Comparison of ENCODE assay signal across 8 cellular contexts in the genomic region with DNA sequence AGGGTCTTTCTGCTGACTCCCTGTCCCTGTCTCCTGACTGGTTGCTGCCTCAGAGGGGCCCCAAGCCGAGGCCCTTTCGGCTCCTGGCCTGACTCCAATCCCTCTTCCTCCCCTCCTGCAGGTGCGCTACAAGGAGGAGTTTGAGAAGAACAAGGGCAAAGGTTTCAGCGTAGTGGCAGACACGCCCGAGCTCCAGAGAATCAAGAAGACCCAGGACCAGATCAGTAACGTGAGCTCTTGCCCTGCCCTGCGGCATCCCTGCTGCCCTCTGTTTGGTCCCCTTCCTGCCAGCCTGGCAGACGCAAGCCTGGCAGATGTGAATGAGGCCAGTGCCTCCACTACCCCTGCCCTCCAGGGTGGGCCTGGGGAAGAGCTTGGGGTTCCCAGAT. TPM values are rescaled to one million over a fixed set of nuclear protein-coding genes. Genes with fewer than 3 reads are reported as not detected.
DNase-seq lines count a peak whose midpoint lies in the region; ATAC-seq, FAIRE-seq and TF ChIP-seq lines count a peak whose summit lies in the region.

No MANE protein-coding gene starts in this region.

- no peaks in the 10 kb centered on the region for H3K27me3 ChIP-seq in sigmoid colon

- TF ChIP-seq POLR2A in sigmoid colon (IDR thresholded peaks at IDR 0.05) (no peak), H54 (IDR thresholded peaks at IDR 0.05; ENCODE audit: low read depth, low read length) (no peak)

- POLR2A ChIA-PET in activated naive CD8-positive, alpha-beta T cell treated with anti-CD3 and anti-CD28 coated beads, Interleukin-2, amount 10 ng/mL, durations not matched to agents 7 days and 5 days (lab: Charles Lee) = interaction anchor here (0.6 to 3.7 kb wide), 16 partner anchors 11 to 269 kb away, joined by 3 to 60 read pairs (median 8); partner anchors contain the start of genes FBXO47, LASP1, LASP1NB and RPL23

- ATAC-seq in GM19351 (IDR thresholded peaks at IDR 0.05; ENCODE audit: unreplicated experiment) = peak; percentile 3
- peak; percentile 30 for ATAC-seq in HG03175 (IDR thresholded peaks at IDR 0.05; ENCODE audit: unreplicated experiment)
- peak; percentile 11 for ATAC-seq in activated naive CD8-positive, alpha-beta T cell treated with anti-CD3 and anti-CD28 coated beads, Interleukin-2, amount 10 ng/mL, durations not matched to agents 7 days and 5 days (ENCODE audit: low read depth)

- H3K27ac ChIP-seq in sigmoid colon = peak overlapping the region; percentile 65 to 69 (median 67)

- H3K27me3 Mint-ChIP-seq in activated naive CD8-positive, alpha-beta T cell treated with anti-CD3 and anti-CD28 coated beads, Interleukin-2, amount 10 ng/mL, durations not matched to agents 7 days and 5 days = no peaks in the 10 kb centered on the region

- H3K4me3 Mint-ChIP-seq in activated naive CD8-positive, alpha-beta T cell treated with anti-CD3 and anti-CD28 coated beads, Interleukin-2, amount 10 ng/mL, durations not matched to agents 7 days and 5 days = peak overlapping the region; percentile 68

- WGBS in sigmoid colon, 2 donors = 12 to 27% methylated on average over 9 of the region's 9 CpGs

- peak overlapping the region; percentile 91 for H3K27ac Mint-ChIP-seq in activated naive CD8-positive, alpha-beta T cell treated with anti-CD3 and anti-CD28 coated beads, Interleukin-2, amount 10 ng/mL, durations not matched to agents 7 days and 5 days

- peaks cover 33% of the 10 kb centered on the region for H3K36me3 Mint-ChIP-seq in activated naive CD8-positive, alpha-beta T cell treated with anti-CD3 and anti-CD28 coated beads, Interleukin-2, amount 10 ng/mL, durations not matched to agents 7 days and 5 days

- no peak for TF ChIP-seq CTCF in sigmoid colon (IDR thresholded peaks at IDR 0.05)

- no peaks in the 10 kb centered on the region for H3K9me3 Mint-ChIP-seq in activated naive CD8-positive, alpha-beta T cell treated with anti-CD3 and anti-CD28 coated beads, Interleukin-2, amount 10 ng/mL, durations not matched to agents 7 days and 5 days

- peak; percentile 63 for DNase-seq in activated naive CD8-positive, alpha-beta T cell treated with anti-CD3 and anti-CD28 coated beads, Interleukin-2, amount 10 ng/mL, durations not matched to agents 7 days and 5 days
- DNase-seq in sigmoid colon (no peak), NCI-H2081 (lab: John Stamatoyannopoulos, UW) (no peak), 8988T (no peak), hippocampal formation (lab: John Stamatoyannopoulos, UW) (no peak), H54 (ENCODE audit: insufficient read length, low spot score) (no peak)

- H3K4me1 ChIP-seq in sigmoid colon = peaks cover 0 to 75% (median 61%) of the 10 kb centered on the region in 4 donors

- H3K36me3 ChIP-seq in sigmoid colon = peaks cover 3 to 28% (median 15%) of the 10 kb centered on the region in 4 donors

- H3K4me3 ChIP-seq in sigmoid colon = no peak overlapping the region

- TF ChIP-seq EP300 in sigmoid colon (IDR thresholded peaks at IDR 0.05) = no peak

- no peaks in the 10 kb centered on the region for H3K9me3 ChIP-seq in sigmoid colon

- peaks cover 66% of the 10 kb centered on the region for H3K4me1 Mint-ChIP-seq in activated naive CD8-positive, alpha-beta T cell treated with anti-CD3 and anti-CD28 coated beads, Interleukin-2, amount 10 ng/mL, durations not matched to agents 7 days and 5 days

- intact Hi-C loops in sigmoid colon (cut with DNase I) = no loop called here

- FAIRE-seq in H54 (lab: Jason Lieb, UNC) = no peak

RNA-seq across cellular contexts. Expression of gene LASP1, which starts 28.4 kb away (rescaled TPM):
- total RNA-seq in activated naive CD8-positive, alpha-beta T cell treated with anti-CD3 and anti-CD28 coated beads, Interleukin-2, amount 10 ng/mL, durations not matched to agents 7 days and 5 days = 100 to 1,000 TPM; 227 to 236 TPM
- 10 to 100 TPM; 27.6 to 64.8 (median 42.2) TPM for total RNA-seq in sigmoid colon
- polyA plus RNA-seq in sigmoid colon = 100 to 1,000 TPM; 122 to 205 (median 182) TPM

RNA-seq across cellular contexts. Expression of gene RPL23, which starts 44.8 kb away (rescaled TPM):
- 1,000 to 10,000 TPM; 1,166 to 1,188 TPM for total RNA-seq in activated naive CD8-positive, alpha-beta T cell treated with anti-CD3 and anti-CD28 coated beads, Interleukin-2, amount 10 ng/mL, durations not matched to agents 7 days and 5 days
- 1,000 to 10,000 TPM; 1,692 to 2,841 (median 2,464) TPM for total RNA-seq in sigmoid colon
- 1,000 to 10,000 TPM; 2,289 to 3,780 (median 2,728) TPM for polyA plus RNA-seq in sigmoid colon
